Comparison of ENCODE assay signal across 8 cellular contexts in the genomic region with DNA sequence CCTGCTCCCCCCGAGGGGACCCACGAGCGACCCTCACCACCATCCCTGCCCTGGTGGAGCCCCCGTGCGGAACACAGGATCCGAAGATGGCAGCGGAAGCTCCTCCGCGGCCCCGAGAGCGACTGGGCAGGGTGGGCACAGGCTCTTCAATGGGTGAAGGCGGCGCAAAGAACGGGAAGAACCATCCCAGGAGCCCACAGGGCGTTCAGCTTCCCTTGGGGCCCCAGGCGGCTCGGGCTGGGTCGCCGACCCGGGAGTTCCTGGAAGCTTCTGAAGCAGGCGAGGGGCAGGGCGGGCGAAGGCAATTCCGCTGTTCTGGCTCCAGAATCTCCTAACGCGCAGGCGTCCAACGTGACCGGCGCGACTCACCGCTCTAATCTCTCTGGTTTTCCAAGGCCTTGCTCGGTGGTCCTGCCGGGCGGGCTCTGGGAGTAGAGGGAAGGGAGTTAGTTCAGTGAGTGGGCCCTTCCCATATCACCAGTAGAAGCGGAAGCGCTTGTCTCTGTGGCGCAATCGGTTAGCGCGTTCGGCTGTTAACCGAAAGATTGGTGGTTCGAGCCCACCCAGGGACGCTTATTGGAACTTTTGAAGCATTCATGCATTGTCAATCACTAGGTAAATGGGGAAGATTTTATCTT. TPM values are rescaled to one million over a fixed set of nuclear protein-coding genes. Genes with fewer than 3 reads are reported as not detected.
DNase-seq lines count a peak whose midpoint lies in the region; ATAC-seq, FAIRE-seq and TF ChIP-seq lines count a peak whose summit lies in the region.
"Not testable (repeated sequence)": the region's sequence is repeated elsewhere in the genome, so short reads cannot be mapped to it uniquely, and the experiment has no call there.

No MANE protein-coding gene starts in this region.

- not testable (repeated sequence) for H3K79me2 ChIP-seq in GM23338 (replicated peaks; ENCODE audit: insufficient read depth)

- TF ChIP-seq CTCF in GM23338 (conservative IDR thresholded peaks at IDR 0.05; ENCODE audit: low read depth in 2 of 2) (peak; percentile 39 to 43), choroid plexus epithelial cell (conservative IDR thresholded peaks at IDR 0.05; ENCODE audit: low read depth, low read length) (peak; percentile 62)

- peaks cover 24% of the 10 kb centered on the region; the same call in 1 of the 2 replicates for H3F3A ChIP-seq in GM23338 (replicated peaks; ENCODE audit: low read depth)

- H4K20me1 ChIP-seq in GM23338 (replicated peaks; ENCODE audit: insufficient read depth): not testable (repeated sequence)

- H3K36me3 ChIP-seq in GM23338 (ENCODE audit: insufficient read depth): not testable (repeated sequence)

- H3K4me3 ChIP-seq in GM23338 (peak overlapping the region; percentile 98), choroid plexus epithelial cell (ENCODE audit: low read depth, low read length) (peak overlapping the region; percentile 62)

- H3K27ac Mint-ChIP-seq in GM23338: peak overlapping the region; percentile 93

- peak overlapping the region; percentile 98 for H2AFZ ChIP-seq in GM23338

- peaks cover 11% of the 10 kb centered on the region for H3K4me1 ChIP-seq in GM23338 (ENCODE audit: insufficient read depth)

- not testable (repeated sequence) for H3K36me3 Mint-ChIP-seq in GM23338 (ENCODE audit: low read depth)

- peak; percentile 27 for DNase-seq in 8988T
- DNase-seq in GM23338 (ENCODE audit: low spot score): peak; percentile 98
- peak; percentile 71 for DNase-seq in RCC 7860 (ENCODE audit: low spot score)
- DNase-seq in activated T-cell treated with anti-CD3 and anti-CD28 coated beads for 4 hours: peak; percentile 39
- DNase-seq in choroid plexus epithelial cell (ENCODE audit: low read depth): peak; percentile 92
- peak; percentile 81 for DNase-seq in left ventricle myocardium superior
- peak; percentile 47 for DNase-seq in myocyte (ENCODE audit: low read depth)
- peak; percentile 80 to 84 for DNase-seq in stimulated activated CD4-positive, alpha-beta T cell treated with anti-CD3 and anti-CD28 coated beads, Interleukin-2, amount 100 ng/mL, for 24 hours

- intact Hi-C loops in left ventricle myocardium superior (cut with micrococcal nuclease): not testable (repeated sequence)

- not testable (repeated sequence) for H3K27me3 ChIP-seq in GM23338 (ENCODE audit: insufficient read depth)

- peak; percentile 96 for ATAC-seq in GM23338
- peak; percentile 92 for ATAC-seq in left ventricle myocardium superior

- H3K27ac ChIP-seq in GM23338 (ENCODE audit: low read depth): peak overlapping the region; percentile 96

- H3K27me3 Mint-ChIP-seq in GM23338 (ENCODE audit: insufficient read depth, low read depth, poor library complexity): peaks cover 17% of the 10 kb centered on the region

- FAIRE-seq in RCC 7860 (lab: Jason Lieb, UNC): not testable (repeated sequence)

- not testable (repeated sequence) for H3K9me3 Mint-ChIP-seq in GM23338

- peak overlapping the region; percentile 94 for H3K4me2 ChIP-seq in GM23338

- H3K9me2 ChIP-seq in GM23338 (ENCODE audit: insufficient read depth): not testable (repeated sequence)

- peaks cover 29% of the 10 kb centered on the region for H3K4me1 Mint-ChIP-seq in GM23338

- peak overlapping the region; percentile 80 for H3K4me3 Mint-ChIP-seq in GM23338

TF ChIP-seq in GM23338, 12 proteins besides CTCF, POLR2A, EP300 and RAD21:
- TF ChIP-seq, protein P1, sequence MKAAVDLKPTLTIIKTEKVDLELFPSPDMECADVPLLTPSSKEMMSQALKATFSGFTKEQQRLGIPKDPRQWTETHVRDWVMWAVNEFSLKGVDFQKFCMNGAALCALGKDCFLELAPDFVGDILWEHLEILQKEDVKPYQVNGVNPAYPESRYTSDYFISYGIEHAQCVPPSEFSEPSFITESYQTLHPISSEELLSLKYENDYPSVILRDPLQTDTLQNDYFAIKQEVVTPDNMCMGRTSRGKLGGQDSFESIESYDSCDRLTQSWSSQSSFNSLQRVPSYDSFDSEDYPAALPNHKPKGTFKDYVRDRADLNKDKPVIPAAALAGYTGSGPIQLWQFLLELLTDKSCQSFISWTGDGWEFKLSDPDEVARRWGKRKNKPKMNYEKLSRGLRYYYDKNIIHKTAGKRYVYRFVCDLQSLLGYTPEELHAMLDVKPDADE (IDR thresholded peaks at IDR 0.05): peak; percentile 75; the same call in 1 of the 2 replicates
- TF ChIP-seq POLR2AphosphoS5 (IDR thresholded peaks at IDR 0.05; ENCODE audit: low read depth) (peak; percentile 69), NANOG (IDR thresholded peaks at IDR 0.05; ENCODE audit: borderline replicate concordance) (0 out of 2 replicates have a peak, but pooled peaks have one; percentile 29), CREB1 (CRISPR knock-in tag; IDR thresholded peaks at IDR 0.05; ENCODE audit: low read depth) (0 out of 2 replicates have a peak, but pooled peaks have one; percentile 0)

RNA-seq across cellular contexts. Expression of a gene that starts 6.5 kb away (rescaled TPM):
- under 0.01 TPM in 1 of 2 replicates, not detected in the other for total RNA-seq in GM23338 (2014; rRNA removed; shearing (Covaris generic))
- not detected in 2 replicates for polyA plus RNA-seq in GM23338 (2016; fragmentation: Nextera tagmentation; extraction: Ambion mirVana)
- total RNA-seq in left ventricle myocardium superior (4,234 TPM), myocyte (not detected in 2 replicates)
- 10.5 TPM for polyA plus RNA-seq in myocyte (2012)

RNA-seq across cellular contexts. Expression of a gene that starts 32.4 kb away (rescaled TPM):
- total RNA-seq in GM23338 (2014; rRNA removed; shearing (Covaris generic)): 74.6 and 106 TPM in 2 replicates
- 13.0 and 15.1 TPM in 2 replicates for polyA plus RNA-seq in GM23338 (2016; fragmentation: Nextera tagmentation; extraction: Ambion mirVana)
- total RNA-seq in left ventricle myocardium superior: 7.9 TPM
- 10.6 and 11.8 TPM in 2 replicates for total RNA-seq in myocyte
- 13.3 TPM for polyA plus RNA-seq in myocyte (2012)

Comparison
In these comparisons a context has a peak if more than half of its experiments do, and no peak if none do; other contexts are left out.
1. Peak in every context shown above with its lines: DNase-seq, ATAC-seq, H3K4me3 ChIP-seq and H3K27ac ChIP-seq.
2. DNase-seq: peak in every context shown above with its lines; median percentile 98 in GM23338; 92 in choroid plexus epithelial cell; 82 in stimulated activated CD4-positive, alpha-beta T cell treated with anti-CD3 and anti-CD28 coated beads, Interleukin-2, amount 100 ng/mL, for 24 hours; 81 in left ventricle myocardium superior; 71 in RCC 7860; 47 in myocyte; 39 in activated T-cell treated with anti-CD3 and anti-CD28 coated beads for 4 hours; 27 in 8988T.
3. RNA of a gene that starts 6.5 kb away (total RNA-seq): 4,234 TPM in left ventricle myocardium superior (single experiment); under 0.01 TPM in GM23338 and not detected in myocyte; every median in the first group is over 1,000 times any median in the second.